ENCODE assay signal across 9 cellular contexts in genomic region chr15:45456212-45457106, GRCh38.
DNase-seq lines count a peak whose midpoint lies in the region; ATAC-seq and TF ChIP-seq lines count a peak whose summit lies in the region.
"Had no signal": no experiment of that assay in that cellular context is flagged by ENCODE, and none has a peak within 500 bp of the region (broad histone marks: within the 10 kb centered on the region; RNA-seq: fewer than 3 reads in every experiment).

No MANE protein-coding gene starts in this region.

- no peak overlapping the region for H2AFZ ChIP-seq in Karpas-422 (ENCODE audit: low read length)

- peak in 2 of 3 donors; percentile 41 to 48 for DNase-seq in CD4-positive, CD25-positive, alpha-beta regulatory T cell
- DNase-seq in M059J (ENCODE audit: low read depth) (peak; percentile 99), testis (peak; percentile 62), Karpas-422 (no peak)
- DNase-seq in activated CD4-positive, alpha-beta T cell treated with anti-CD3 and anti-CD28 coated beads, Interleukin-2, amount 50 U/mL, for 4 hours: peak; percentile 52 to 64
- DNase-seq in effector memory CD8-positive, alpha-beta T cell: peak; percentile 61 to 69 (median 67)
- peak in 2 of 9 donors; percentile 21 to 70 for DNase-seq in naive thymus-derived CD4-positive, alpha-beta T cell

- H3K9me2 ChIP-seq in Karpas-422 (replicated peaks; ENCODE audit: insufficient read depth, low read length): no peaks in the 10 kb centered on the region

- no peaks in the 10 kb centered on the region for H3K27me3 ChIP-seq in CD4-positive, CD25-positive, alpha-beta regulatory T cell (ENCODE audit: control insufficient read depth, insufficient read depth, low read length)
- H3K27me3 ChIP-seq in naive thymus-derived CD4-positive, alpha-beta T cell (ENCODE audit: control insufficient read depth in 2 of 2, insufficient read depth in 2 of 2, low read length in 2 of 2): no peaks in the 10 kb centered on the region
- no peaks in the 10 kb centered on the region for H3K27me3 ChIP-seq in testis
- H3K27me3 ChIP-seq in Karpas-422 (ENCODE audit: low read length): no peaks in the 10 kb centered on the region

- intact Hi-C loops in naive thymus-derived CD4-positive, alpha-beta T cell (cut with micrococcal nuclease): loop anchor here (1.0 to 5.0 kb wide), 6 partner anchors 26 to 339 kb away; no protein-coding TSS in a partner anchor
- intact Hi-C loops in testis (cut with DNase I; ENCODE audit: low total_unique reads): no loop called here

- peak overlapping the region in 1 of 3 donors; percentile 43 for H3K27ac Mint-ChIP-seq in CD4-positive, CD25-positive, alpha-beta regulatory T cell
- peak overlapping the region; percentile 82 to 91 for H3K27ac Mint-ChIP-seq in effector memory CD8-positive, alpha-beta T cell
- H3K27ac Mint-ChIP-seq in naive thymus-derived CD4-positive, alpha-beta T cell: peak overlapping the region in 3 of 9 donors; percentile 21 to 89 (median 78)

- TF ChIP-seq CTCF in testis (IDR thresholded peaks at IDR 0.05): no peak

- peak; percentile 15 to 35 for ATAC-seq in CD4-positive, CD25-positive, alpha-beta regulatory T cell (ENCODE audit: low read depth in 2 of 2)
- peak; percentile 67 for ATAC-seq in effector memory CD8-positive, alpha-beta T cell (replicated peaks)
- ATAC-seq in naive thymus-derived CD4-positive, alpha-beta T cell: peak; percentile 58
- no peak for ATAC-seq in GM18858 (IDR thresholded peaks at IDR 0.05; ENCODE audit: unreplicated experiment)

- no peaks in the 10 kb centered on the region for H3K36me3 Mint-ChIP-seq in CD4-positive, CD25-positive, alpha-beta regulatory T cell
- peaks cover 43% of the 10 kb centered on the region for H3K36me3 Mint-ChIP-seq in effector memory CD8-positive, alpha-beta T cell (ENCODE audit: insufficient read depth)
- peaks cover 0 to 3% (median 0%) of the 10 kb centered on the region in 5 donors for H3K36me3 Mint-ChIP-seq in naive thymus-derived CD4-positive, alpha-beta T cell

- WGBS in testis, 2 donors: 52 to 60% methylated on average over 15 to 22 of the region's 22 CpGs

- POLR2A ChIA-PET in naive thymus-derived CD4-positive, alpha-beta T cell (lab: Charles Lee): interaction anchor here (1.0 kb wide), 1 partner anchor 55 kb away, joined by 3 read pairs; a partner anchor contains a TSS

- H3K9me3 ChIP-seq in CD4-positive, CD25-positive, alpha-beta regulatory T cell (ENCODE audit: control insufficient read depth in 2 of 2, low read length in 2 of 2): no peaks in the 10 kb centered on the region
- no peaks in the 10 kb centered on the region for H3K9me3 ChIP-seq in naive thymus-derived CD4-positive, alpha-beta T cell (ENCODE audit: control insufficient read depth in 2 of 3, low read length in 3 of 3)
- H3K9me3 ChIP-seq in testis (no peaks in the 10 kb centered on the region), Karpas-422 (ENCODE audit: low read length) (no peaks in the 10 kb centered on the region)

- no peak for TF ChIP-seq POLR2A in testis (IDR thresholded peaks at IDR 0.05)

- H3K4me1 ChIP-seq in CD4-positive, CD25-positive, alpha-beta regulatory T cell (ENCODE audit: control insufficient read depth, insufficient read depth, low read length, poor library complexity, severe bottlenecking): peaks cover 33% of the 10 kb centered on the region
- peaks cover 16 to 33% of the 10 kb centered on the region in 2 donors for H3K4me1 ChIP-seq in naive thymus-derived CD4-positive, alpha-beta T cell (ENCODE audit: control insufficient read depth in 2 of 2, insufficient read depth in 2 of 2, low read length in 2 of 2)
- H3K4me1 ChIP-seq in testis: no peaks in the 10 kb centered on the region
- H3K4me1 ChIP-seq in Karpas-422 (ENCODE audit: low read length): peaks cover 15% of the 10 kb centered on the region

- CTCF ChIA-PET in naive thymus-derived CD4-positive, alpha-beta T cell (lab: Charles Lee): interaction anchor here (0.6 to 4.5 kb wide), 19 partner anchors 8 to 203 kb away, joined by 3 to 34 read pairs (median 3); partner anchors contain the start of gene SQOR

- H3K27me3 Mint-ChIP-seq in CD4-positive, CD25-positive, alpha-beta regulatory T cell: no peaks in the 10 kb centered on the region
- H3K27me3 Mint-ChIP-seq in effector memory CD8-positive, alpha-beta T cell: no peaks in the 10 kb centered on the region
- no peaks in the 10 kb centered on the region for H3K27me3 Mint-ChIP-seq in naive thymus-derived CD4-positive, alpha-beta T cell

- no peaks in the 10 kb centered on the region for H3K79me2 ChIP-seq in Karpas-422 (ENCODE audit: low read length)

- H3K36me3 ChIP-seq in CD4-positive, CD25-positive, alpha-beta regulatory T cell (ENCODE audit: control insufficient read depth, insufficient read depth, low read length): no peaks in the 10 kb centered on the region
- H3K36me3 ChIP-seq in naive thymus-derived CD4-positive, alpha-beta T cell (ENCODE audit: control insufficient read depth in 2 of 3, insufficient read depth in 3 of 3, low read length in 3 of 3): no peaks in the 10 kb centered on the region
- H3K36me3 ChIP-seq in testis (ENCODE audit: low read depth, missing control alignments) (no peaks in the 10 kb centered on the region), Karpas-422 (ENCODE audit: insufficient read depth, low read length) (no peaks in the 10 kb centered on the region)

- no peak overlapping the region for H3K4me2 ChIP-seq in Karpas-422 (ENCODE audit: low read depth, low read length, poor library complexity, severe bottlenecking)

- H3K4me3 ChIP-seq in CD4-positive, CD25-positive, alpha-beta regulatory T cell (ENCODE audit: low read depth, low read length): no peak overlapping the region
- no peak overlapping the region for H3K4me3 ChIP-seq in naive thymus-derived CD4-positive, alpha-beta T cell (ENCODE audit: low read length)
- no peak overlapping the region for H3K4me3 ChIP-seq in testis
- H3K4me3 ChIP-seq in Karpas-422 (ENCODE audit: low read length): no peak overlapping the region

- H4K20me1 ChIP-seq in Karpas-422 (ENCODE audit: insufficient read depth, low read depth, low read length): no peaks in the 10 kb centered on the region

- no peak overlapping the region for H3K9ac ChIP-seq in Karpas-422 (ENCODE audit: low read length)

- peak overlapping the region; percentile 75 for H3K27ac ChIP-seq in CD4-positive, CD25-positive, alpha-beta regulatory T cell (ENCODE audit: insufficient read depth, low read length, poor library complexity, severe bottlenecking)
- H3K27ac ChIP-seq in naive thymus-derived CD4-positive, alpha-beta T cell (ENCODE audit: low read depth, low read length): no peak overlapping the region
- H3K27ac ChIP-seq in testis: no peak overlapping the region
- no peak overlapping the region for H3K27ac ChIP-seq in Karpas-422 (ENCODE audit: low read length)

- no peaks in the 10 kb centered on the region for H3K9me3 Mint-ChIP-seq in CD4-positive, CD25-positive, alpha-beta regulatory T cell
- H3K9me3 Mint-ChIP-seq in effector memory CD8-positive, alpha-beta T cell: no peaks in the 10 kb centered on the region
- peaks cover 0 to 6% (median 0%) of the 10 kb centered on the region in 11 donors for H3K9me3 Mint-ChIP-seq in naive thymus-derived CD4-positive, alpha-beta T cell
- H3K9me3 Mint-ChIP-seq: nephron had no signal

- peak overlapping the region in 3 of 4 donors; percentile 13 to 82 (median 58) for H3K4me3 Mint-ChIP-seq in CD4-positive, CD25-positive, alpha-beta regulatory T cell
- peak overlapping the region; percentile 82 to 87 for H3K4me3 Mint-ChIP-seq in effector memory CD8-positive, alpha-beta T cell
- peak overlapping the region in 5 of 10 donors; percentile 18 to 90 (median 21) for H3K4me3 Mint-ChIP-seq in naive thymus-derived CD4-positive, alpha-beta T cell

- peaks cover 10 to 39% (median 24%) of the 10 kb centered on the region in 4 donors for H3K4me1 Mint-ChIP-seq in CD4-positive, CD25-positive, alpha-beta regulatory T cell
- peaks cover 38% of the 10 kb centered on the region in 2 donors for H3K4me1 Mint-ChIP-seq in effector memory CD8-positive, alpha-beta T cell (ENCODE audit: low read depth in 2 of 2)
- H3K4me1 Mint-ChIP-seq in naive thymus-derived CD4-positive, alpha-beta T cell: peaks cover 25 to 62% (median 40%) of the 10 kb centered on the region in 7 donors
